In the genomic region with DNA sequence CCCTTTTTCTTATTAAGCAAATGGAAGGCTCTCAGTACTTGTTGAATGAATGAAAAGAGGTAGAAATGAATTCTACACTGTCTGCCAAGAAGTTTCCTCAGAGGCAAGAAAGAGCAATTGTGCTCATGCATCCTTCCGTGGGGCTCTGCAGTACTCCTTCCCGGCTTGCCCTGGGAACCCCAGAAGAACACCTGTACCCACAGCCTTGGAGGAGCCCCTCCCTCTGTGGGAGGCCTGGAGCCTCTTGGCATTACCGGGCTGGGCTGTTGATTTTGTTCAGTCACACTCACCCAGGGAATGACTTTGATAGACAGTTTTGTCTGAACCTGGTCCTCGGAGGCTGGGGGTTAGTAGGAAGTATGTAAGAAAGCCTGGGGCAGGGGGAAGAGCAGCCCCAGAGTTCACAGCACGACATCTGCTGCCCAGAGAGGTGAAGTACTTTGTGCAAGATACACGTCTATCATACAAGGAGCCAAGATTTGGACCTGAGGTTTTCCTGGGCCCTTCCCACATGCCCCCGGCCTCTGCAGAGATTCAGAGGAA, we compare ENCODE assay signal across 9 cellular contexts.
A peak's percentile ranks its signal among the peaks of the same experiment; 100 is the strongest.
DNase-seq lines count a peak whose midpoint lies in the region; ATAC-seq and TF ChIP-seq lines count a peak whose summit lies in the region.
"Had no signal": no experiment of that assay in that cellular context is flagged by ENCODE, and none has a peak within 500 bp of the region (broad histone marks: within the 10 kb centered on the region; RNA-seq: fewer than 3 reads in every experiment).

No MANE protein-coding gene starts in this region.

- TF ChIP-seq CTCF in smooth muscle cell (IDR thresholded peaks at IDR 0.05; ENCODE audit: borderline replicate concordance, insufficient read depth, poor library complexity, severe bottlenecking) (no peak), foreskin fibroblast (IDR thresholded peaks at IDR 0.05; ENCODE audit: low read depth, low read length) (no peak)

- no peaks in the 10 kb centered on the region for H3K27me3 ChIP-seq in right cardiac atrium (ENCODE audit: control insufficient read depth, insufficient read depth)
- no peaks in the 10 kb centered on the region for H3K27me3 ChIP-seq in smooth muscle cell (ENCODE audit: low read depth)

- peak; percentile 53 to 58 for ATAC-seq in activated T-cell treated with anti-CD3 and anti-CD28 coated beads, Interleukin-2, amount 50 U/mL, for 72 hours (replicated peaks in 1 of 2)
- ATAC-seq in right cardiac atrium, result peak; percentile 2 to 5
- ATAC-seq in HG02840 (IDR thresholded peaks at IDR 0.05; ENCODE audit: low FRiP score, unreplicated experiment), result no peak

- peaks cover 6 to 10% (median 8%) of the 10 kb centered on the region in 3 donors for H3K4me1 Mint-ChIP-seq in IgD-negative memory B cell
- peaks cover 33% of the 10 kb centered on the region for H3K4me1 Mint-ChIP-seq in activated T-cell treated with anti-CD3 and anti-CD28 coated beads, Interleukin-2, amount 50 U/mL, for 72 hours (ENCODE audit: low read depth)

- no peaks in the 10 kb centered on the region for H3K4me1 ChIP-seq in right cardiac atrium (ENCODE audit: control insufficient read depth, insufficient read depth, low read length)
- H3K4me1 ChIP-seq in smooth muscle cell (ENCODE audit: low read depth), result peaks cover 4% of the 10 kb centered on the region

- H3K9me3 Mint-ChIP-seq in IgD-negative memory B cell, result peaks cover 0 to 5% (median 2%) of the 10 kb centered on the region in 3 donors
- no peaks in the 10 kb centered on the region for H3K9me3 Mint-ChIP-seq in activated T-cell treated with anti-CD3 and anti-CD28 coated beads, Interleukin-2, amount 50 U/mL, for 72 hours

- no peaks in the 10 kb centered on the region for H4K20me1 ChIP-seq in smooth muscle cell (ENCODE audit: low read depth)

- H3K4me3 ChIP-seq in right cardiac atrium (ENCODE audit: low read length), result peak overlapping the region; percentile 5
- no peak overlapping the region for H3K4me3 ChIP-seq in smooth muscle cell
- no peak overlapping the region for H3K4me3 ChIP-seq in foreskin fibroblast (ENCODE audit: low read depth in 1 of 2, low read length in 2 of 2)

- H3K36me3 Mint-ChIP-seq in IgD-negative memory B cell, result no peaks in the 10 kb centered on the region
- H3K36me3 Mint-ChIP-seq in activated T-cell treated with anti-CD3 and anti-CD28 coated beads, Interleukin-2, amount 50 U/mL, for 72 hours (ENCODE audit: insufficient read depth in 2 of 2), result peaks cover 2 to 6% of the 10 kb centered on the region in 2 donors

- 29% methylated on average over 7 of the region's 7 CpGs for WGBS in right cardiac atrium
- 94% methylated on average over 7 of the region's 7 CpGs for WGBS in smooth muscle cell (ENCODE audit: low lambda C conversion rate)

- no peaks in the 10 kb centered on the region for H3K36me3 ChIP-seq in smooth muscle cell (ENCODE audit: low read depth)

- H3K27ac Mint-ChIP-seq in IgD-negative memory B cell, result peak overlapping the region in 2 of 3 donors; percentile 30 to 58
- peak overlapping the region; percentile 75 for H3K27ac Mint-ChIP-seq in activated T-cell treated with anti-CD3 and anti-CD28 coated beads, Interleukin-2, amount 50 U/mL, for 72 hours

- peak in 1 of 2 donors; percentile 14 for DNase-seq in activated T-cell treated with anti-CD3 and anti-CD28 coated beads, Interleukin-2, amount 50 U/mL, for 72 hours
- DNase-seq in right cardiac atrium, result no peak
- DNase-seq in smooth muscle cell (lab: John Stamatoyannopoulos, UW; ENCODE audit: unreplicated experiment), result no peak
- no peak for DNase-seq in NCI-H345 treated with DMSO at 0.1 percent for 48 hours (lab: John Stamatoyannopoulos, UW; ENCODE audit: unreplicated experiment)
- no peak for DNase-seq in foreskin fibroblast
- no peak for DNase-seq in NCI-H748 (lab: John Stamatoyannopoulos, UW; ENCODE audit: unreplicated experiment)
- DNase-seq: NCI-H2081 had no signal

- no peaks in the 10 kb centered on the region for H3K79me2 ChIP-seq in smooth muscle cell (ENCODE audit: low read depth)

- H3K9me3 ChIP-seq in right cardiac atrium (ENCODE audit: control insufficient read depth, low read length) (no peaks in the 10 kb centered on the region), smooth muscle cell (replicated peaks; ENCODE audit: low read depth) (no peaks in the 10 kb centered on the region)

- H3K27ac ChIP-seq in right cardiac atrium (ENCODE audit: low read length) (peak overlapping the region; percentile 18), smooth muscle cell (ENCODE audit: low read depth) (no peak overlapping the region)

- H3K4me3 Mint-ChIP-seq in IgD-negative memory B cell, result peak overlapping the region; percentile 73 to 90 (median 82)
- peak overlapping the region; percentile 82 to 86 for H3K4me3 Mint-ChIP-seq in activated T-cell treated with anti-CD3 and anti-CD28 coated beads, Interleukin-2, amount 50 U/mL, for 72 hours

- H3K9ac ChIP-seq in smooth muscle cell (ENCODE audit: low read depth), result no peak overlapping the region

- no peak overlapping the region for H2AFZ ChIP-seq in smooth muscle cell (ENCODE audit: low read depth)

- peaks cover 30% of the 10 kb centered on the region for H3K27me3 Mint-ChIP-seq in IgD-negative memory B cell
- H3K27me3 Mint-ChIP-seq in activated T-cell treated with anti-CD3 and anti-CD28 coated beads, Interleukin-2, amount 50 U/mL, for 72 hours (ENCODE audit: low read depth), result no peaks in the 10 kb centered on the region

- H3K4me2 ChIP-seq in smooth muscle cell, result peak overlapping the region; percentile 54

- intact Hi-C loops in right cardiac atrium (cut with DNase I), result no loop called here

- no peaks in the 10 kb centered on the region for H3F3A ChIP-seq in smooth muscle cell (ENCODE audit: low read depth)
